In genomic region chr9:18442629-18443491, GRCh38 we compare ENCODE assay signal across 8 cellular contexts. TPM values are rescaled to one million over a fixed set of nuclear protein-coding genes. Genes with fewer than 3 reads are reported as not detected.
DNase-seq lines count a peak whose midpoint lies in the region; ATAC-seq and TF ChIP-seq lines count a peak whose summit lies in the region.

No MANE protein-coding gene starts in this region.

- TF ChIP-seq POLR2A in prostate gland (IDR thresholded peaks at IDR 0.05) = no peak

- no peaks in the 10 kb centered on the region for H3K9me3 ChIP-seq in prostate gland

- H3K4me1 ChIP-seq in prostate gland (replicated peaks) = no peaks in the 10 kb centered on the region

- ATAC-seq in GM21825 (IDR thresholded peaks at IDR 0.05; ENCODE audit: unreplicated experiment) = peak; percentile 93
- peak; percentile 77 for ATAC-seq in Right ventricle myocardium inferior

- H3K27ac Mint-ChIP-seq in activated naive CD4-positive, alpha-beta T cell treated with anti-CD3 and anti-CD28 coated beads, Interleukin-2, amount 10 ng/mL, durations not matched to agents 7 days and 5 days = no peak overlapping the region

- peak; percentile 72 to 83 (median 79) for TF ChIP-seq CTCF in prostate gland (IDR thresholded peaks at IDR 0.05)

- DNase-seq in GM03348 (ENCODE audit: low spot score) (peak; percentile 76), KBM-7 (peak; percentile 60), RPMI8226 (peak; percentile 72), Right ventricle myocardium inferior (ENCODE audit: missing footprints) (peak; percentile 70), prostate gland (ENCODE audit: low spot score) (peak; percentile 72), T1000 (lab: John Stamatoyannopoulos, UW) (no peak)
- DNase-seq in activated naive CD4-positive, alpha-beta T cell treated with anti-CD3 and anti-CD28 coated beads, Interleukin-2, amount 10 ng/mL, durations not matched to agents 7 days and 5 days = peak; percentile 64

- H3K36me3 ChIP-seq in prostate gland = no peaks in the 10 kb centered on the region

- no peak overlapping the region for H3K4me3 ChIP-seq in prostate gland

- no peaks in the 10 kb centered on the region for H3K9me3 Mint-ChIP-seq in activated naive CD4-positive, alpha-beta T cell treated with anti-CD3 and anti-CD28 coated beads, Interleukin-2, amount 10 ng/mL, durations not matched to agents 7 days and 5 days

- intact Hi-C loops in Right ventricle myocardium inferior (cut with DNase I) (loop anchor here (2.0 to 10.0 kb wide), 3 partner anchors 188 to 1012 kb away; no protein-coding TSS in a partner anchor), prostate gland (cut with DNase I) (loop anchor here (5.0 to 10.0 kb wide), 2 partner anchors 186 to 422 kb away; no protein-coding TSS in a partner anchor)

- H3K27me3 ChIP-seq in prostate gland (replicated peaks; ENCODE audit: insufficient read depth) = no peaks in the 10 kb centered on the region

- CTCF ChIA-PET in activated naive CD4-positive, alpha-beta T cell treated with anti-CD3 and anti-CD28 coated beads, Interleukin-2, amount 10 ng/mL, durations not matched to agents 7 days and 5 days (lab: Charles Lee) = interaction anchor here (0.8 to 3.3 kb wide), 14 partner anchors 8 to 1354 kb away, joined by 3 to 26 read pairs (median 4); no protein-coding TSS in a partner anchor

- H3K27me3 Mint-ChIP-seq in activated naive CD4-positive, alpha-beta T cell treated with anti-CD3 and anti-CD28 coated beads, Interleukin-2, amount 10 ng/mL, durations not matched to agents 7 days and 5 days = peaks cover 17% of the 10 kb centered on the region

- no peak overlapping the region for H3K4me3 Mint-ChIP-seq in activated naive CD4-positive, alpha-beta T cell treated with anti-CD3 and anti-CD28 coated beads, Interleukin-2, amount 10 ng/mL, durations not matched to agents 7 days and 5 days

- no peaks in the 10 kb centered on the region for H3K4me1 Mint-ChIP-seq in activated naive CD4-positive, alpha-beta T cell treated with anti-CD3 and anti-CD28 coated beads, Interleukin-2, amount 10 ng/mL, durations not matched to agents 7 days and 5 days

- in situ Hi-C loops in KBM-7 (cut with MboI; ENCODE audit: low pct_unique_long_range_greater_than_20kb, low sequenced_read_pairs) = no loop called here

- 6% methylated on average over 6 of the region's 6 CpGs for WGBS in prostate gland

- no peaks in the 10 kb centered on the region for H3K36me3 Mint-ChIP-seq in activated naive CD4-positive, alpha-beta T cell treated with anti-CD3 and anti-CD28 coated beads, Interleukin-2, amount 10 ng/mL, durations not matched to agents 7 days and 5 days

- peak overlapping the region; percentile 0 to 15 for H3K27ac ChIP-seq in prostate gland

RNA-seq across cellular contexts. Expression of gene ADAMTSL1, which starts 31.1 kb away (rescaled TPM):
- total RNA-seq in Right ventricle myocardium inferior (1.9 TPM), prostate gland (10 to 100 TPM in 1 of 2 donors, 1 to 10 TPM in 1; 9.8 to 18.1 TPM)
